In the genomic region with DNA sequence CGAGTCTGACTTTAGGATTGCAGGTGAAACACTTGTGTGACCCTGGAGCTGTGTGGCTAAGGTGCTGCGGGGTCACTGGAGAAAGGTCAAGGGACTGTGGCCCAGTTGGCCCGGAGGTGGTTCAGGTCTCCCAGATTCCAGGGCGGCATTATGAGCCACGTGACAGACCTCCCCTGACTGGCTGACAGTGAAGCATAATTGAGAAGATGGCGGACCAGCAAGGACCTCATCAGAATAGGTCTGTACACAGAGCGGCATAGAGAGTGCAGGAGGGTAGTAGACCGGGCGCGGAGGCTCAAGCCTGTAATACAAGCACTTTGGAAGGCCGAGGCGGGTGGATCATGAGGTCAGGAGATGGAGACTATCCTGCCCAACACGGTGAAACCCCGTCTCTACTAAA, we compare ENCODE assay signal across 11 cellular contexts. TPM values are rescaled to one million over a fixed set of nuclear protein-coding genes. Genes with fewer than 3 reads are reported as not detected.
A peak's percentile ranks its signal among the peaks of the same experiment; 100 is the strongest.
DNase-seq lines count a peak whose midpoint lies in the region; ATAC-seq, FAIRE-seq and TF ChIP-seq lines count a peak whose summit lies in the region.
"Had no signal": no experiment of that assay in that cellular context is flagged by ENCODE, and none has a peak within 500 bp of the region (broad histone marks: within the 10 kb centered on the region; RNA-seq: fewer than 3 reads in every experiment).

No MANE protein-coding gene starts in this region.

- H3K4me3 Mint-ChIP-seq in CD14-positive monocyte, result no peak overlapping the region
- peak overlapping the region; percentile 81; the same call in 2 of the 3 replicates for H3K4me3 Mint-ChIP-seq in GM23338
- peak overlapping the region; percentile 17 to 88 (median 50) for H3K4me3 Mint-ChIP-seq in T-cell

- H3K27me3 Mint-ChIP-seq in CD14-positive monocyte (ENCODE audit: low read depth in 3 of 3) (peaks cover 2 to 10% (median 6%) of the 10 kb centered on the region in 3 donors), GM23338 (ENCODE audit: insufficient read depth, low read depth, poor library complexity) (peaks cover 35% of the 10 kb centered on the region), T-cell (no peaks in the 10 kb centered on the region)

- dilution Hi-C loops in keratinocyte (cut with MboI; ENCODE audit: extremely low pct_ligation_motif_present, low sequenced_read_pairs), result no loop called here

- H3K4me1 Mint-ChIP-seq in CD14-positive monocyte (peaks cover 15% of the 10 kb centered on the region), GM23338 (peaks cover 12% of the 10 kb centered on the region), T-cell (peaks cover 16 to 21% (median 21%) of the 10 kb centered on the region in 3 donors)

- H3K27me3 ChIP-seq in GM23338 (ENCODE audit: insufficient read depth), result peaks cover 31% of the 10 kb centered on the region
- H3K27me3 ChIP-seq in keratinocyte (ENCODE audit: control insufficient read depth, extremely low read depth, insufficient read depth, low read length), result no peaks in the 10 kb centered on the region
- H3K27me3 ChIP-seq: uterus had no signal

- H3K9ac ChIP-seq in keratinocyte (ENCODE audit: control insufficient read depth, extremely low read depth, insufficient read depth, low read length), result no peak overlapping the region

- H4K20me1 ChIP-seq in GM23338 (replicated peaks; ENCODE audit: insufficient read depth) (peaks cover 16% of the 10 kb centered on the region; the same call in 1 of the 2 replicates), keratinocyte (ENCODE audit: control insufficient read depth, extremely low read depth, insufficient read depth, low read length) (no peaks in the 10 kb centered on the region)

- H3K9me3 ChIP-seq in keratinocyte (ENCODE audit: control insufficient read depth, low read depth, low read length), result no peaks in the 10 kb centered on the region
- H3K9me3 ChIP-seq: uterus had no signal

- ATAC-seq in GM23338 (no peak), T-cell (replicated peaks in 1 of 4) (no peak), GM19467 (IDR thresholded peaks at IDR 0.05; ENCODE audit: unreplicated experiment) (no peak), GM18517 (IDR thresholded peaks at IDR 0.05; ENCODE audit: unreplicated experiment) (no peak)

- intact Hi-C loops in CD14-positive monocyte (cut with micrococcal nuclease), result loop anchor here (5.0 to 10.0 kb wide), 4 partner anchors 83 to 570 kb away; partner anchors contain the start of genes COQ4 (in 1 of the 2), DOLK (in 1 of the 2), NUP188 (in 1 of the 2) and SH3GLB2 (in 1 of the 2)

- H3K27ac ChIP-seq in GM23338 (ENCODE audit: low read depth), result no peak overlapping the region
- H3K27ac ChIP-seq in keratinocyte (ENCODE audit: control insufficient read depth, insufficient read depth, low read length), result no peak overlapping the region

- TF ChIP-seq CTCF in CD14-positive monocyte (IDR thresholded peaks at IDR 0.05) (no peak), GM23338 (conservative IDR thresholded peaks at IDR 0.05; ENCODE audit: low read depth in 2 of 2) (no peak), keratinocyte (optimal IDR thresholded peaks at IDR 0.05 in 1 of 3, IDR thresholded peaks at IDR 0.05 in 1 of 3, conservative IDR thresholded peaks at IDR 0.05 in 1 of 3; ENCODE audit: extremely low read depth in 1 of 3, insufficient read depth in 2 of 3, low read length in 3 of 3) (no peak)

- peaks cover 10 to 14% of the 10 kb centered on the region in 2 donors for H3K36me3 Mint-ChIP-seq in CD14-positive monocyte
- peaks cover 10% of the 10 kb centered on the region for H3K36me3 Mint-ChIP-seq in GM23338 (ENCODE audit: low read depth)
- H3K36me3 Mint-ChIP-seq in T-cell, result peaks cover 7% of the 10 kb centered on the region

- H3K4me2 ChIP-seq in GM23338 (no peak overlapping the region), keratinocyte (ENCODE audit: control insufficient read depth, extremely low read depth, insufficient read depth, low read depth, low read length) (no peak overlapping the region)

- H3K9me3 Mint-ChIP-seq in CD14-positive monocyte (peaks cover 0 to 4% (median 0%) of the 10 kb centered on the region in 7 donors), GM23338 (no peaks in the 10 kb centered on the region), T-cell (no peaks in the 10 kb centered on the region)

- H3K27ac Mint-ChIP-seq in CD14-positive monocyte (peak overlapping the region in 4 of 7 donors; percentile 46 to 88 (median 62)), GM23338 (no peak overlapping the region), T-cell (peak overlapping the region; percentile 2 to 57)

- POLR2A ChIA-PET in T-cell (lab: Charles Lee), result no interaction called here

- FAIRE-seq in keratinocyte (lab: Jason Lieb, UNC), result no peak

- H3K4me1 ChIP-seq in GM23338 (ENCODE audit: insufficient read depth) (peaks cover 10% of the 10 kb centered on the region; the same call in 1 of the 2 replicates), keratinocyte (ENCODE audit: control insufficient read depth, extremely low read depth, insufficient read depth, low read length) (peaks cover 10% of the 10 kb centered on the region)
- H3K4me1 ChIP-seq: uterus had no signal

- peaks cover 9% of the 10 kb centered on the region; the same call in 1 of the 2 replicates for H3F3A ChIP-seq in GM23338 (replicated peaks; ENCODE audit: low read depth)

- no peaks in the 10 kb centered on the region for H3K9me2 ChIP-seq in GM23338 (ENCODE audit: insufficient read depth)

- DNase-seq in CD14-positive monocyte (ENCODE audit: low spot score) (no peak), GM23338 (ENCODE audit: low spot score) (no peak), T-cell (no peak), keratinocyte (ENCODE audit: low read depth, low spot score) (no peak), NCI-H1694 treated with DMSO at 0.1 percent for 48 hours (lab: John Stamatoyannopoulos, UW) (no peak)
- DNase-seq in effector CD8-positive, alpha-beta T cell (lab: John Stamatoyannopoulos, UW), result no peak
- DNase-seq: activated CD4-positive, CD25-positive, alpha-beta regulatory T cell; NCI-H1436 treated with DMSO at 0.1 percent for 48 hours; uterus had no signal

- H3K36me3 ChIP-seq in GM23338 (ENCODE audit: insufficient read depth) (peaks cover 5% of the 10 kb centered on the region; the same call in 1 of the 2 replicates), keratinocyte (ENCODE audit: control insufficient read depth in 2 of 2, extremely low read depth in 1 of 2, insufficient read depth in 2 of 2, low read length in 2 of 2) (peaks cover 2 to 11% of the 10 kb centered on the region in 2 experiments)
- H3K36me3 ChIP-seq: uterus had no signal

- H2AFZ ChIP-seq in GM23338 (peak overlapping the region; percentile 63; the same call in 1 of the 2 replicates), keratinocyte (ENCODE audit: control insufficient read depth, low read length) (peak overlapping the region; percentile 15)

- no peaks in the 10 kb centered on the region for H3K9me1 ChIP-seq in keratinocyte (ENCODE audit: control insufficient read depth, extremely low read depth, insufficient read depth, low read length)

- no peak overlapping the region for H3K4me3 ChIP-seq in GM23338
- no peak overlapping the region for H3K4me3 ChIP-seq in keratinocyte (ENCODE audit: control insufficient read depth in 2 of 3, extremely low read depth in 1 of 3, insufficient read depth in 2 of 3, low read depth in 1 of 3, low read length in 3 of 3)

- CTCF ChIA-PET in T-cell (lab: Charles Lee), result interaction anchor here in 1 of 2 donors (1.7 kb wide), 1 partner anchor 95 kb away, joined by 4 read pairs; no protein-coding TSS in a partner anchor

- H3K79me2 ChIP-seq in GM23338 (replicated peaks; ENCODE audit: insufficient read depth) (no peaks in the 10 kb centered on the region), keratinocyte (ENCODE audit: control insufficient read depth, insufficient read depth, low read length) (peaks cover 10% of the 10 kb centered on the region)

RNA-seq across cellular contexts. Expression of gene ODF2, which starts 0.8 kb away (rescaled TPM):
- polyA plus RNA-seq in CD14-positive monocyte, result 10 to 100 TPM in 1 of 2 donors, 1 to 10 TPM in 1; 7.9 to 11.4 TPM
- total RNA-seq in GM23338 (2014; rRNA removed; shearing (Covaris generic)), result 23.5 and 26.9 TPM in 2 replicates
- 13.2 and 17.5 TPM in 2 replicates for polyA plus RNA-seq in GM23338 (2016; fragmentation: Nextera tagmentation; extraction: Ambion mirVana)
- total RNA-seq in T-cell, result 10 to 100 TPM; 26.0 to 35.7 (median 33.1) TPM
- 6.6 to 16.3 TPM (median 14.0 TPM) in 3 replicates for polyA plus RNA-seq in keratinocyte
- polyA plus RNA-seq in keratinocyte (2011; ENCODE audit: low read depth), result 22.3 TPM
- polyA plus RNA-seq in keratinocyte (2011; cell fraction: cytosol; rRNA removed), result 10.0 and 12.1 TPM in 2 replicates
- polyA plus RNA-seq in keratinocyte (2011; cell fraction: nucleus; rRNA removed), result 41.3 and 42.1 TPM in 2 replicates
- polyA plus RNA-seq in keratinocyte (2012; ENCODE audit: low replicate concordance), result 10.4 and 22.4 TPM in 2 replicates
- 4.6 to 13.2 TPM (median 12.5 TPM) in 3 replicates for polyA minus RNA-seq in keratinocyte
- 5.9 TPM for polyA minus RNA-seq in keratinocyte (2011; cell fraction: cytosol; rRNA and poly(A)+ RNA removed)
- polyA minus RNA-seq in keratinocyte (2011; cell fraction: nucleus; rRNA and poly(A)+ RNA removed), result 6.0 and 9.5 TPM in 2 replicates

RNA-seq across cellular contexts. Expression of gene CERCAM, which starts 34.3 kb away (rescaled TPM):
- polyA plus RNA-seq in CD14-positive monocyte (1 to 10 TPM; 1.8 to 2.5 TPM), GM23338 (2016; fragmentation: Nextera tagmentation; extraction: Ambion mirVana) (2.7 TPM in 2 replicates), keratinocyte (15.9 to 39.7 TPM (median 25.9 TPM) in 3 replicates)
- 5.6 and 7.9 TPM in 2 replicates for total RNA-seq in GM23338 (2014; rRNA removed; shearing (Covaris generic))
- total RNA-seq in T-cell, result 1 to 10 TPM in 4 of 5 donors, under 1 TPM in 1; 0.30 to 1.9 (median 1.3) TPM
- polyA plus RNA-seq in keratinocyte (2011; ENCODE audit: low read depth), result 11.3 TPM
- polyA plus RNA-seq in keratinocyte (2011; cell fraction: cytosol; rRNA removed), result 15.2 and 27.3 TPM in 2 replicates
- polyA plus RNA-seq in keratinocyte (2011; cell fraction: nucleus; rRNA removed), result 32.0 and 44.1 TPM in 2 replicates
- polyA plus RNA-seq in keratinocyte (2012; ENCODE audit: low replicate concordance), result 12.0 and 23.8 TPM in 2 replicates
- 10.1 to 38.8 TPM (median 35.6 TPM) in 3 replicates for polyA minus RNA-seq in keratinocyte
- polyA minus RNA-seq in keratinocyte (2011; cell fraction: cytosol; rRNA and poly(A)+ RNA removed), result 57.9 TPM
- 35.7 and 36.8 TPM in 2 replicates for polyA minus RNA-seq in keratinocyte (2011; cell fraction: nucleus; rRNA and poly(A)+ RNA removed)

RNA-seq across cellular contexts. Expression of gene GLE1, which starts 49.5 kb away (rescaled TPM):
- 10 to 100 TPM; 22.2 to 31.2 TPM for polyA plus RNA-seq in CD14-positive monocyte
- 19.6 and 22.1 TPM in 2 replicates for total RNA-seq in GM23338 (2014; rRNA removed; shearing (Covaris generic))
- 7.3 and 7.4 TPM in 2 replicates for polyA plus RNA-seq in GM23338 (2016; fragmentation: Nextera tagmentation; extraction: Ambion mirVana)
- 10 to 100 TPM; 15.5 to 30.5 (median 29.1) TPM for total RNA-seq in T-cell
- polyA plus RNA-seq in keratinocyte, result 22.2 to 28.3 TPM (median 24.4 TPM) in 3 replicates
- polyA plus RNA-seq in keratinocyte (2011; ENCODE audit: low read depth), result 13.4 TPM
- 18.0 and 23.1 TPM in 2 replicates for polyA plus RNA-seq in keratinocyte (2011; cell fraction: cytosol; rRNA removed)
- 23.0 and 25.5 TPM in 2 replicates for polyA plus RNA-seq in keratinocyte (2011; cell fraction: nucleus; rRNA removed)
- 15.4 and 21.4 TPM in 2 replicates for polyA plus RNA-seq in keratinocyte (2012; ENCODE audit: low replicate concordance)
- 13.8 to 31.9 TPM (median 27.4 TPM) in 3 replicates for polyA minus RNA-seq in keratinocyte
- 20.7 TPM for polyA minus RNA-seq in keratinocyte (2011; cell fraction: cytosol; rRNA and poly(A)+ RNA removed)
- 13.3 and 20.3 TPM in 2 replicates for polyA minus RNA-seq in keratinocyte (2011; cell fraction: nucleus; rRNA and poly(A)+ RNA removed)

Comparison
In these comparisons a context has a peak if more than half of its experiments do, and no peak if none do; other contexts are left out.
1. H3K4me3 Mint-ChIP-seq: peak in GM23338 (single experiment) and T-cell (3 of 3); none in CD14-positive monocyte (0 of 2).